In genomic region chr1:203658274-203658673, GRCh38 we compare ENCODE assay signal across 1 cellular context.
TF ChIP-seq lines count a peak whose summit lies in the region.

No MANE protein-coding gene starts in this region.

TF ChIP-seq in H1, 55 proteins besides CTCF, POLR2A, EP300 and RAD21 (continued from another document):
- TF ChIP-seq E2F6 (IDR thresholded peaks at IDR 0.05), result no peak
- no peak for TF ChIP-seq TEAD4 (IDR thresholded peaks at IDR 0.05; ENCODE audit: low read depth, low read length)
- TF ChIP-seq SIN3A (conservative IDR thresholded peaks at IDR 0.05 in 1 of 2, IDR thresholded peaks at IDR 0.05 in 1 of 2; ENCODE audit: low read depth in 1 of 2, low read length in 2 of 2), result no peak
- no peak for TF ChIP-seq CBX5 (IDR thresholded peaks at IDR 0.05; ENCODE audit: low read depth, low read length)
- TF ChIP-seq MAFK (IDR thresholded peaks at IDR 0.05; ENCODE audit: low read depth, low read length), result no peak
- TF ChIP-seq FOSL1 (IDR thresholded peaks at IDR 0.05; ENCODE audit: insufficient read depth, low read depth, low read length), result no peak
- TF ChIP-seq SP4 (IDR thresholded peaks at IDR 0.05; ENCODE audit: low read length), result no peak
- no peak for TF ChIP-seq MAX (IDR thresholded peaks at IDR 0.05)
- no peak for TF ChIP-seq USF2 (IDR thresholded peaks at IDR 0.05; ENCODE audit: low read length)
- no peak for TF ChIP-seq GABPA (IDR thresholded peaks at IDR 0.05; ENCODE audit: borderline replicate concordance, insufficient read depth, low read length)
- no peak for TF ChIP-seq TAF1 (IDR thresholded peaks at IDR 0.05; ENCODE audit: low read depth, low read length)
- TF ChIP-seq CHD2 (IDR thresholded peaks at IDR 0.05; ENCODE audit: low read length), result no peak
- no peak for TF ChIP-seq KDM5A (IDR thresholded peaks at IDR 0.05; ENCODE audit: low read length)
- no peak for TF ChIP-seq NRF1 (IDR thresholded peaks at IDR 0.05; ENCODE audit: low read depth, low read length)
- TF ChIP-seq KDM1A (IDR thresholded peaks at IDR 0.05; ENCODE audit: borderline replicate concordance, low read length), result no peak
